8 cellular contexts compared by ENCODE assay signal in genomic region chr19:48102870-48103751, GRCh38. TPM values are rescaled to one million over a fixed set of nuclear protein-coding genes. Genes with fewer than 3 reads are reported as not detected.
DNase-seq lines count a peak whose midpoint lies in the region; ATAC-seq and TF ChIP-seq lines count a peak whose summit lies in the region.

No MANE protein-coding gene starts in this region.

- WGBS in suprapubic skin = 62% methylated on average over 13 of the region's 13 CpGs

- H3K9me3 ChIP-seq in HUES48 (ENCODE audit: control insufficient read depth, insufficient read depth, low read length) (0 out of 2 replicates have a peak, but pooled peaks cover 10% of the 10 kb centered on the region), neural progenitor cell (ENCODE audit: low read depth) (no peaks in the 10 kb centered on the region), suprapubic skin (no peaks in the 10 kb centered on the region)

- H3K27me3 ChIP-seq in HUES48 (ENCODE audit: control insufficient read depth, insufficient read depth, low read length) (no peaks in the 10 kb centered on the region), neural progenitor cell (no peaks in the 10 kb centered on the region), suprapubic skin (no peaks in the 10 kb centered on the region)

- TF ChIP-seq CTCF in neural progenitor cell (IDR thresholded peaks at IDR 0.05) (peak; percentile 84), suprapubic skin (IDR thresholded peaks at IDR 0.05) (peak in 1 of 2 donors; percentile 40)

- DNase-seq in DMS 273 (lab: John Stamatoyannopoulos, UW; ENCODE audit: unreplicated experiment) (peak; percentile 63), SHP77 treated with DMSO at 0.1 percent for 48 hours (lab: John Stamatoyannopoulos, UW) (peak; percentile 15), dermis microvascular lymphatic vessel endothelial cell (ENCODE audit: low read depth in 2 of 2) (peak; percentile 37 to 53), neural progenitor cell (ENCODE audit: low spot score) (peak; percentile 69), suprapubic skin (ENCODE audit: low spot score in 2 of 2) (no peak), activated gamma-delta T cell (lab: John Stamatoyannopoulos, UW) (no peak)

- TF ChIP-seq EP300 in suprapubic skin (IDR thresholded peaks at IDR 0.05) = no peak

- no peak overlapping the region for H3K4me3 Mint-ChIP-seq in neural progenitor cell

- H3K9ac ChIP-seq in HUES48 (ENCODE audit: low read depth, low read length) (no peak overlapping the region), neural progenitor cell (no peak overlapping the region)

- no peaks in the 10 kb centered on the region for H3K9me3 Mint-ChIP-seq in neural progenitor cell

- no peaks in the 10 kb centered on the region for H3K36me3 ChIP-seq in HUES48 (ENCODE audit: control insufficient read depth, insufficient read depth, low read length)
- no peaks in the 10 kb centered on the region for H3K36me3 ChIP-seq in neural progenitor cell
- H3K36me3 ChIP-seq in suprapubic skin = peaks cover 6% of the 10 kb centered on the region

- H3K4me3 ChIP-seq in HUES48 (ENCODE audit: low read depth, low read length) (peak overlapping the region; percentile 10; the same call in 1 of the 2 replicates), neural progenitor cell (no peak overlapping the region), suprapubic skin (no peak overlapping the region)

- H3K27ac ChIP-seq in HUES48 (ENCODE audit: low read depth, low read length) = no peak overlapping the region
- no peak overlapping the region for H3K27ac ChIP-seq in neural progenitor cell
- no peak overlapping the region for H3K27ac ChIP-seq in suprapubic skin

- peaks cover 6% of the 10 kb centered on the region for H3K4me1 Mint-ChIP-seq in neural progenitor cell

- TF ChIP-seq POLR2A in suprapubic skin (IDR thresholded peaks at IDR 0.05) = no peak

- no peaks in the 10 kb centered on the region for H3K36me3 Mint-ChIP-seq in neural progenitor cell

- H3K27ac Mint-ChIP-seq in neural progenitor cell = peak overlapping the region; percentile 10

- H3K4me1 ChIP-seq in HUES48 (ENCODE audit: control insufficient read depth, insufficient read depth, low read length) = no peaks in the 10 kb centered on the region
- H3K4me1 ChIP-seq in neural progenitor cell = no peaks in the 10 kb centered on the region
- H3K4me1 ChIP-seq in suprapubic skin = peaks cover 7% of the 10 kb centered on the region

- H3K27me3 Mint-ChIP-seq in neural progenitor cell (ENCODE audit: insufficient read depth, low read depth) = peaks cover 3% of the 10 kb centered on the region

- no peaks in the 10 kb centered on the region for H3K79me2 ChIP-seq in neural progenitor cell (ENCODE audit: low read depth)

- no peak for ATAC-seq in HG03565 (IDR thresholded peaks at IDR 0.05; ENCODE audit: unreplicated experiment)

- no peaks in the 10 kb centered on the region for H3F3A ChIP-seq in neural progenitor cell (ENCODE audit: low read depth)

- H4K20me1 ChIP-seq in neural progenitor cell (ENCODE audit: low read depth) = no peaks in the 10 kb centered on the region

- no peak overlapping the region for H3K4me2 ChIP-seq in neural progenitor cell

- peak overlapping the region; percentile 40 for H2AFZ ChIP-seq in neural progenitor cell (replicated peaks)

RNA-seq across cellular contexts. Expression of gene PLA2G4C, which starts 7.5 kb away (rescaled TPM):
- total RNA-seq in dermis microvascular lymphatic vessel endothelial cell = 67.7 and 108 TPM in 2 replicates
- total RNA-seq in neural progenitor cell (ENCODE audit: low replicate concordance) = not detected in 2 replicates
- 1 to 10 TPM; 1.4 to 9.1 (median 5.7) TPM for total RNA-seq in suprapubic skin

RNA-seq across cellular contexts. Expression of gene CABP5, which starts 59.2 kb away (rescaled TPM):
- total RNA-seq in dermis microvascular lymphatic vessel endothelial cell (not detected in 2 replicates), neural progenitor cell (ENCODE audit: low replicate concordance) (not detected in 2 replicates), suprapubic skin (not detected)

Comparison
In these comparisons a context has a peak if more than half of its experiments do, and no peak if none do; other contexts are left out.
1. DNase-seq: peak in DMS 273 (single experiment), SHP77 treated with DMSO at 0.1 percent for 48 hours (single experiment), dermis microvascular lymphatic vessel endothelial cell (2 of 2) and neural progenitor cell (single experiment); none in suprapubic skin (0 of 2) and activated gamma-delta T cell (single experiment).